ENCODE assay signal across 8 cellular contexts in genomic region chr9:36189978-36190377, GRCh38. TPM values are rescaled to one million over a fixed set of nuclear protein-coding genes. Genes with fewer than 3 reads are reported as not detected.
DNase-seq lines count a peak whose midpoint lies in the region; ATAC-seq and TF ChIP-seq lines count a peak whose summit lies in the region.

No MANE protein-coding gene starts in this region.

- peaks cover 0 to 13% (median 0%) of the 10 kb centered on the region in 9 donors for H3K36me3 ChIP-seq in heart left ventricle
- H3K36me3 ChIP-seq in adrenal gland (replicated peaks in 1 of 2) = no peaks in the 10 kb centered on the region
- no peaks in the 10 kb centered on the region for H3K36me3 ChIP-seq in liver (ENCODE audit: control insufficient read depth in 4 of 4, insufficient read depth in 3 of 4, low read depth in 1 of 4, low read length in 3 of 4)

- H3K9me3 ChIP-seq in heart left ventricle (no peaks in the 10 kb centered on the region), adrenal gland (replicated peaks in 1 of 3) (no peaks in the 10 kb centered on the region), liver (ENCODE audit: control insufficient read depth in 4 of 4, low read length in 3 of 4) (no peaks in the 10 kb centered on the region)

- H3K9me3 Mint-ChIP-seq in type B pancreatic cell = no peaks in the 10 kb centered on the region

- H3K4me3 ChIP-seq in heart left ventricle (peak overlapping the region in 11 of 12 donors; percentile 69 to 99 (median 88)), adrenal gland (peak overlapping the region in 2 of 4 donors; percentile 76 to 80), liver (ENCODE audit: low read depth in 1 of 3, low read length in 3 of 3) (peak overlapping the region; percentile 80 to 93 (median 88))

- ATAC-seq in heart left ventricle = no peak
- no peak for ATAC-seq in Right ventricle myocardium superior (ENCODE audit: poor library complexity)
- no peak for ATAC-seq in GM21367 (IDR thresholded peaks at IDR 0.05; ENCODE audit: unreplicated experiment)
- no peak for ATAC-seq in HG02840 (IDR thresholded peaks at IDR 0.05; ENCODE audit: low FRiP score, unreplicated experiment)

- H3K36me3 Mint-ChIP-seq in type B pancreatic cell = peaks cover 8% of the 10 kb centered on the region

- no peak for TF ChIP-seq POLR2A in heart left ventricle (IDR thresholded peaks at IDR 0.05)
- TF ChIP-seq POLR2A in adrenal gland (IDR thresholded peaks at IDR 0.05) = no peak

- TF ChIP-seq CTCF in heart left ventricle (IDR thresholded peaks at IDR 0.05) = no peak
- no peak for TF ChIP-seq CTCF in adrenal gland (IDR thresholded peaks at IDR 0.05)
- TF ChIP-seq CTCF in liver (IDR thresholded peaks at IDR 0.05; ENCODE audit: low read depth, low read length, missing input control) = no peak
- no peak for TF ChIP-seq CTCF in type B pancreatic cell (conservative IDR thresholded peaks at IDR 0.05)

- peaks cover 14% of the 10 kb centered on the region for H3K27me3 Mint-ChIP-seq in type B pancreatic cell

- H3K4me1 ChIP-seq in heart left ventricle (peaks cover 16 to 44% (median 40%) of the 10 kb centered on the region in 12 donors), adrenal gland (replicated peaks in 1 of 2) (peaks cover 35 to 41% of the 10 kb centered on the region in 2 donors), liver (ENCODE audit: control insufficient read depth in 4 of 4, insufficient read depth in 4 of 4, low read length in 3 of 4) (peaks cover 0 to 33% (median 19%) of the 10 kb centered on the region in 4 donors)

- peak overlapping the region in 11 of 12 donors; percentile 87 to 97 (median 92) for H3K27ac ChIP-seq in heart left ventricle
- H3K27ac ChIP-seq in adrenal gland = peak overlapping the region; percentile 22 to 92 (median 87)
- peak overlapping the region in 1 of 2 donors; percentile 93 for H3K27ac ChIP-seq in liver (ENCODE audit: low read depth in 1 of 2, low read length in 2 of 2)

- H3K27me3 ChIP-seq in heart left ventricle (no peaks in the 10 kb centered on the region), adrenal gland (no peaks in the 10 kb centered on the region), liver (ENCODE audit: control insufficient read depth in 4 of 4, insufficient read depth in 4 of 4, low read length in 3 of 4) (no peaks in the 10 kb centered on the region)

- 7 to 9% (median 8%) methylated on average over 9 of the region's 9 CpGs for WGBS in heart left ventricle, 4 donors
- WGBS in adrenal gland, 4 donors = 3 to 5% (median 4%) methylated on average over 9 of the region's 9 CpGs
- WGBS in liver = 13% methylated on average over 9 of the region's 9 CpGs

- H3K4me1 Mint-ChIP-seq in type B pancreatic cell (ENCODE audit: unreplicated experiment) = peaks cover 39% of the 10 kb centered on the region

- DNase-seq in heart left ventricle = no peak
- no peak for DNase-seq in Right ventricle myocardium superior
- DNase-seq in adrenal gland = peak in 5 of 7 donors; percentile 31 to 67 (median 43)
- no peak for DNase-seq in type B pancreatic cell (ENCODE audit: extremely low spot score, unreplicated experiment)
- DNase-seq in midbrain (lab: John Stamatoyannopoulos, UW) = no peak

- peak overlapping the region; percentile 94 for H3K4me3 Mint-ChIP-seq in type B pancreatic cell

- intact Hi-C loops in heart left ventricle (cut with DNase I) = loop anchor here in 9 of 10 donors (1.0 to 10.0 kb wide), 6 partner anchors 68 to 145 kb away; partner anchors contain the start of gene GNE (in 2 of the 9)
- intact Hi-C loops in Right ventricle myocardium superior (cut with DNase I) = no loop called here
- intact Hi-C loops in adrenal gland (cut with DNase I) = loop anchor here in 1 of 2 donors (5.0 kb wide), 1 partner anchor 137 kb away; no protein-coding TSS in a partner anchor

- peak overlapping the region; percentile 96 for H3K27ac Mint-ChIP-seq in type B pancreatic cell

- peak overlapping the region; percentile 53 to 96 for H3K9ac ChIP-seq in liver (ENCODE audit: low read depth in 1 of 2, low read length in 2 of 2)

- TF ChIP-seq RAD21 in liver (IDR thresholded peaks at IDR 0.05) = no peak

TF ChIP-seq in liver, 16 proteins besides CTCF, POLR2A, EP300 and RAD21:
- TF ChIP-seq, protein P1, sequence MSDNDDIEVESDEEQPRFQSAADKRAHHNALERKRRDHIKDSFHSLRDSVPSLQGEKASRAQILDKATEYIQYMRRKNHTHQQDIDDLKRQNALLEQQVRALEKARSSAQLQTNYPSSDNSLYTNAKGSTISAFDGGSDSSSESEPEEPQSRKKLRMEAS (IDR thresholded peaks at IDR 0.05) = no peak
- no peak for TF ChIP-seq JUND (IDR thresholded peaks at IDR 0.05)
- no peak for TF ChIP-seq FOXA2 (IDR thresholded peaks at IDR 0.05)
- no peak for TF ChIP-seq TAF1 (conservative IDR thresholded peaks at IDR 0.05)
- TF ChIP-seq REST (IDR thresholded peaks at IDR 0.05) = no peak

RNA-seq across cellular contexts. Expression of gene CLTA, which starts 0.7 kb away (rescaled TPM):
- 100 to 1,000 TPM in 1 of 9 donors, 10 to 100 TPM in 8; 43.8 to 123 (median 61.8) TPM for total RNA-seq in heart left ventricle
- polyA plus RNA-seq in heart left ventricle = 100 to 1,000 TPM in 1 of 2 donors, 10 to 100 TPM in 1; 40.8 to 139 TPM
- total RNA-seq in Right ventricle myocardium superior = 63.0 TPM
- total RNA-seq in adrenal gland = 100 to 1,000 TPM; 167 to 301 (median 230) TPM
- 100 to 1,000 TPM in 2 of 3 donors, 10 to 100 TPM in 1; 95.6 to 199 (median 126) TPM for polyA plus RNA-seq in adrenal gland
- total RNA-seq in liver = 10 to 100 TPM; 48.4 to 81.0 TPM
- polyA plus RNA-seq in liver = 100 to 1,000 TPM in 1 of 2 donors, 10 to 100 TPM in 1; 68.2 to 102 TPM
- total RNA-seq in type B pancreatic cell (ENCODE audit: low replicate concordance) = 220 and 233 TPM in 2 replicates

RNA-seq across cellular contexts. Expression of gene CCIN, which starts 20.8 kb away (rescaled TPM):
- under 1 TPM in 4 of 9 donors, not detected in 5; 0.09 to 0.20 (median 0.15) TPM for total RNA-seq in heart left ventricle
- polyA plus RNA-seq in heart left ventricle = under 1 TPM in 1 of 2 donors, not detected in 1; 0.25 TPM
- not detected for total RNA-seq in Right ventricle myocardium superior
- total RNA-seq in adrenal gland = 1 to 10 TPM in 3 of 8 donors, under 1 TPM in 5; 0.22 to 1.9 (median 0.49) TPM
- 1 to 10 TPM in 1 of 3 donors, under 1 TPM in 2; 0.20 to 1.2 (median 0.32) TPM for polyA plus RNA-seq in adrenal gland
- not detected for total RNA-seq in liver
- not detected for polyA plus RNA-seq in liver
- total RNA-seq in type B pancreatic cell (ENCODE audit: low replicate concordance) = not detected in 2 replicates

RNA-seq across cellular contexts. Expression of gene GLIPR2, which starts 53.4 kb away (rescaled TPM):
- total RNA-seq in heart left ventricle (10 to 100 TPM in 3 of 9 donors, 1 to 10 TPM in 6; 4.7 to 33.0 (median 7.6) TPM), Right ventricle myocardium superior (6.7 TPM), adrenal gland (10 to 100 TPM; 20.8 to 42.4 (median 33.5) TPM), liver (10 to 100 TPM in 1 of 2 donors, 1 to 10 TPM in 1; 2.8 to 17.6 TPM), type B pancreatic cell (ENCODE audit: low replicate concordance) (4.6 and 17.8 TPM in 2 replicates)
- polyA plus RNA-seq in heart left ventricle (10 to 100 TPM in 1 of 2 donors, 1 to 10 TPM in 1; 4.9 to 15.2 TPM), adrenal gland (10 to 100 TPM; 16.1 to 35.2 (median 24.3) TPM), liver (1 to 10 TPM; 1.7 to 3.0 TPM)

Comparison
In these comparisons a context has a peak if more than half of its experiments do, and no peak if none do; other contexts are left out.
1. DNase-seq: peak in adrenal gland (5 of 7); none in heart left ventricle (0 of 5), Right ventricle myocardium superior (single experiment), type B pancreatic cell (single experiment) and midbrain (single experiment).